8 cellular contexts compared by ENCODE assay signal in the genomic region with DNA sequence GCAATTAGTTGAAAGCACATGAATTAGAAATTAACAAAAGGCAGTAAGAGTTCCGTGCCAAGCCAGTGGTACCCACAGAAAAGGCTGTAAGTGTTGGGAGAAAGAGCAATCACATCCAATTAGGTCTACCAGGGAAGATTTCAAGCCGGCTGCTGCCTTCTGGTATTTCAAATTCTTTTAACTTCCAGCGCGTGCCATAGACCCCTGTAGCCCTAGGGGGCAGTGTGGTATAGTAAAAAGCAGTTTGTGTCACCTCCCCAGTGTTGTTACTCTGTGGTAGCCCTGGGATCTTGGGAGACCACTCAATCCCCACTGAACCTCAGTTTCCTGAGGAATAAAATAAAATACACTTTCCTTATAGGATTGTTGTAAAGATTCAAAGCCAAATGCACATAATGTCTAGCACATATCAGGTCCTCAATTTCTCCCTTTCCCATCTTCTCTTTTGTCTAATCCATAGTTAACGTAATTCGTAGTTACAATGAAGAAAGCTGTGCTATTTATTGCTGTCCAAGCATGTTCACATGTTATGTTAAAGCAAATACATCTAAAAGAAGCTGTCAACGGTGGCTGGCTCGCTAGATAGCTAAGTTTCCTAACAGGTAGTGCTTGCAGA.
DNase-seq lines count a peak whose midpoint lies in the region; ATAC-seq and TF ChIP-seq lines count a peak whose summit lies in the region.

No MANE protein-coding gene starts in this region.

- DNase-seq in GM10248 (ENCODE audit: extremely low spot score) (peak; percentile 7), NCI-H1105 treated with DMSO at 0.1 percent for 48 hours (lab: John Stamatoyannopoulos, UW) (peak; percentile 99), astrocyte of the cerebellum (ENCODE audit: low read depth) (peak; percentile 6), left lobe of liver (ENCODE audit: low spot score) (no peak)
- no peak for DNase-seq in activated T-helper 1 cell treated with anti-CD3 and anti-CD28 coated beads, Interleukin-12 subunit alpha, Interleukin-12 subunit beta, Interleukin-2, Interleukin-4 antibody, amounts not matched to agents 30 ng/mL and 10 ng/mL and 1 ng/mL, durations not matched to agents 14 hours and 24 hours and 36 hours (ENCODE audit: low spot score)
- DNase-seq in naive thymus-derived CD8-positive, alpha-beta T cell, result no peak

- intact Hi-C loops in activated T-helper 1 cell treated with anti-CD3 and anti-CD28 coated beads, Interleukin-12 subunit alpha, Interleukin-12 subunit beta, Interleukin-2, Interleukin-4 antibody, amounts not matched to agents 30 ng/mL and 10 ng/mL and 1 ng/mL, durations not matched to agents 14 hours and 24 hours and 36 hours (cut with micrococcal nuclease), result loop anchor here (5.0 kb wide), 1 partner anchor 785 kb away; no protein-coding TSS in a partner anchor

- H3K4me3 Mint-ChIP-seq in activated T-helper 1 cell treated with anti-CD3 and anti-CD28 coated beads, Interleukin-12 subunit alpha, Interleukin-12 subunit beta, Interleukin-2, Interleukin-4 antibody, amounts not matched to agents 30 ng/mL and 10 ng/mL and 1 ng/mL, durations not matched to agents 14 hours and 24 hours and 36 hours, result no peak overlapping the region
- H3K4me3 Mint-ChIP-seq in naive thymus-derived CD8-positive, alpha-beta T cell, result no peak overlapping the region

- H3K27me3 Mint-ChIP-seq in activated T-helper 1 cell treated with anti-CD3 and anti-CD28 coated beads, Interleukin-12 subunit alpha, Interleukin-12 subunit beta, Interleukin-2, Interleukin-4 antibody, amounts not matched to agents 30 ng/mL and 10 ng/mL and 1 ng/mL, durations not matched to agents 14 hours and 24 hours and 36 hours (ENCODE audit: insufficient read depth), result no peaks in the 10 kb centered on the region
- peaks cover 6 to 21% (median 10%) of the 10 kb centered on the region in 5 donors for H3K27me3 Mint-ChIP-seq in naive thymus-derived CD8-positive, alpha-beta T cell

- CTCF ChIA-PET in GM10248 (lab: Yijun Ruan, JAX), result interaction anchor here (0.9 to 2.1 kb wide), 9 partner anchors 8 to 784 kb away, joined by 3 to 14 read pairs (median 4); no protein-coding TSS in a partner anchor

- POLR2A ChIA-PET in GM10248 (lab: Yijun Ruan, JAX), result no interaction called here
- POLR2A ChIA-PET in naive thymus-derived CD8-positive, alpha-beta T cell (lab: Charles Lee), result no interaction called here

- no peaks in the 10 kb centered on the region for H3K9me3 Mint-ChIP-seq in activated T-helper 1 cell treated with anti-CD3 and anti-CD28 coated beads, Interleukin-12 subunit alpha, Interleukin-12 subunit beta, Interleukin-2, Interleukin-4 antibody, amounts not matched to agents 30 ng/mL and 10 ng/mL and 1 ng/mL, durations not matched to agents 14 hours and 24 hours and 36 hours
- peaks cover 0 to 6% (median 0%) of the 10 kb centered on the region in 9 donors for H3K9me3 Mint-ChIP-seq in naive thymus-derived CD8-positive, alpha-beta T cell

- no peaks in the 10 kb centered on the region for H3K4me1 Mint-ChIP-seq in activated T-helper 1 cell treated with anti-CD3 and anti-CD28 coated beads, Interleukin-12 subunit alpha, Interleukin-12 subunit beta, Interleukin-2, Interleukin-4 antibody, amounts not matched to agents 30 ng/mL and 10 ng/mL and 1 ng/mL, durations not matched to agents 14 hours and 24 hours and 36 hours (ENCODE audit: low read depth)
- no peaks in the 10 kb centered on the region for H3K4me1 Mint-ChIP-seq in naive thymus-derived CD8-positive, alpha-beta T cell

- H3K36me3 Mint-ChIP-seq in activated T-helper 1 cell treated with anti-CD3 and anti-CD28 coated beads, Interleukin-12 subunit alpha, Interleukin-12 subunit beta, Interleukin-2, Interleukin-4 antibody, amounts not matched to agents 30 ng/mL and 10 ng/mL and 1 ng/mL, durations not matched to agents 14 hours and 24 hours and 36 hours (ENCODE audit: low read depth), result no peaks in the 10 kb centered on the region
- no peaks in the 10 kb centered on the region for H3K36me3 Mint-ChIP-seq in naive thymus-derived CD8-positive, alpha-beta T cell

- no peak overlapping the region for H3K4me3 ChIP-seq in astrocyte of the cerebellum (ENCODE audit: low read depth, low read length)

- H3K27ac Mint-ChIP-seq in activated T-helper 1 cell treated with anti-CD3 and anti-CD28 coated beads, Interleukin-12 subunit alpha, Interleukin-12 subunit beta, Interleukin-2, Interleukin-4 antibody, amounts not matched to agents 30 ng/mL and 10 ng/mL and 1 ng/mL, durations not matched to agents 14 hours and 24 hours and 36 hours, result no peak overlapping the region
- no peak overlapping the region for H3K27ac Mint-ChIP-seq in naive thymus-derived CD8-positive, alpha-beta T cell

- in situ Hi-C loops in astrocyte of the cerebellum (cut with HindIII; ENCODE audit: low sequenced_read_pairs), result no loop called here

- peak; percentile 80 for TF ChIP-seq CTCF in 22Rv1 (IDR thresholded peaks at IDR 0.05)
- peak; percentile 59 for TF ChIP-seq CTCF in GM10248 (IDR thresholded peaks at IDR 0.05; ENCODE audit: control extremely low read depth, extremely low read depth, low read depth, missing control alignments)
- TF ChIP-seq CTCF in astrocyte of the cerebellum (IDR thresholded peaks at IDR 0.05; ENCODE audit: low read depth, low read length, missing control alignments), result peak; percentile 81

- H3K27ac ChIP-seq in 22Rv1, result no peak overlapping the region

- ATAC-seq in HG02623 (IDR thresholded peaks at IDR 0.05; ENCODE audit: unreplicated experiment) (peak; percentile 85), left lobe of liver (peak; percentile 58)
- ATAC-seq in naive thymus-derived CD8-positive, alpha-beta T cell, result no peak

Comparison
In these comparisons a context has a peak if more than half of its experiments do, and no peak if none do; other contexts are left out.
1. DNase-seq: peak in GM10248 (single experiment), NCI-H1105 treated with DMSO at 0.1 percent for 48 hours (single experiment) and astrocyte of the cerebellum (single experiment); none in left lobe of liver (single experiment), activated T-helper 1 cell treated with anti-CD3 and anti-CD28 coated beads, Interleukin-12 subunit alpha, Interleukin-12 subunit beta, Interleukin-2, Interleukin-4 antibody, amounts not matched to agents 30 ng/mL and 10 ng/mL and 1 ng/mL, durations not matched to agents 14 hours and 24 hours and 36 hours (single experiment) and naive thymus-derived CD8-positive, alpha-beta T cell (0 of 10).
2. ATAC-seq: peak in HG02623 (single experiment) and left lobe of liver (single experiment); none in naive thymus-derived CD8-positive, alpha-beta T cell (0 of 2).
3. Peak in every context shown above with its lines, with median percentiles within 50 percentile points of each other: CTCF ChIP-seq.